Comparison of ENCODE assay signal across 9 cellular contexts in the genomic region with DNA sequence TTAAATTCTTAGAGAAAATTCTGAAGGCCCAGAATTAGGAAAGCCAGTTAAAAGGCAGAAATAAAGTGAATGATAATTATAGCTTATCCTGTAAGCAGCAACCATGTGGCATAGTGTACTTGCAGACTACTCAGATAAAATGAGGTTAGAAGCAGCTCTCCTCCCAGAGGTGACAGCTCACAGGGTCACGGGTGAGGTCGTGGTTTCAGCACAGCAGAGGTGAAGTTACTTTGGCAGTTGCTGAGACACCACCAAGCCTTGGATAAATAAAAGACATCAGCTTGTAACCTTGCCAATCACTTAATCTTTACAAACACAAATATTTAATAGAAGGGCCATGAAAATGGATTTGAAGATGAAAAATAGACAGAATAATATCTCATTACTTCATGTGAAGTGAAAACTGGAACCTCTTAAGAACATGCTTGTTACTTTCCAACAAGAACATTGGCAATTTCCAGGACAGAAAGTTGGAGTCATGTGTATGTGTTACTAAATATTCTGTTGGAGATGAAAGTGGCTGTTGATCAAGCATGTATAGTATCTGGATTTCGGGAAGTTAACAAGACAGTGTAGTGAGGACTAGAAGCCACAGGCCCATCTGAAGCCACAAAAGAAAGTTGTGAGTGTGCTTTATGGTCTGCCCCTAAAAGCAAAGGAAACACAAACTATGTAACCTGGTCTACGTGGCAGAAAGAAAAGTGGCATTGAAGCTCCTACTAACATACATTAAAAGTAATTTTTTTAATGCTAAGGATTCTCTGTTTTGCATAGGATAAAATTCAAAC.
DNase-seq lines count a peak whose midpoint lies in the region; ATAC-seq and TF ChIP-seq lines count a peak whose summit lies in the region.
"Had no signal": no experiment of that assay in that cellular context is flagged by ENCODE, and none has a peak within 500 bp of the region (broad histone marks: within the 10 kb centered on the region; RNA-seq: fewer than 3 reads in every experiment).

No MANE protein-coding gene starts in this region.

- H3K36me3 Mint-ChIP-seq in activated CD4-positive, alpha-beta T cell treated with anti-CD3 and anti-CD28 coated beads for 36 hours (ENCODE audit: low read depth) = peaks cover 16% of the 10 kb centered on the region

- TF ChIP-seq CTCF in GM10248 (IDR thresholded peaks at IDR 0.05; ENCODE audit: control extremely low read depth, extremely low read depth, low read depth, missing control alignments) = no peak

- peak overlapping the region; percentile 35 for H3K27ac ChIP-seq in KOPT-K1 (ENCODE audit: low read depth, low read length, poor library complexity, severe bottlenecking)

- no peaks in the 10 kb centered on the region for H3K9me3 ChIP-seq in KOPT-K1 (ENCODE audit: insufficient read depth, low read length, poor library complexity, severe bottlenecking)

- peak; percentile 77 for ATAC-seq in activated CD4-positive, alpha-beta T cell treated with anti-CD3 and anti-CD28 coated beads for 36 hours

- peak overlapping the region; percentile 76 for H3K27ac Mint-ChIP-seq in activated CD4-positive, alpha-beta T cell treated with anti-CD3 and anti-CD28 coated beads for 36 hours
- H3K27ac Mint-ChIP-seq: stimulated activated naive B cell treated with anti-CD40 and anti-IgM and Interleukin-4, amounts not matched to agents 10 μg/mL and 1 μg/mL and 100 μg/mL, for 72 hours had no signal

- H3K27me3 Mint-ChIP-seq in activated CD4-positive, alpha-beta T cell treated with anti-CD3 and anti-CD28 coated beads for 36 hours = no peaks in the 10 kb centered on the region
- H3K27me3 Mint-ChIP-seq: stimulated activated naive B cell treated with anti-CD40 and anti-IgM and Interleukin-4, amounts not matched to agents 10 μg/mL and 1 μg/mL and 100 μg/mL, for 72 hours had no signal

- no peaks in the 10 kb centered on the region for H3K9me3 Mint-ChIP-seq in activated CD4-positive, alpha-beta T cell treated with anti-CD3 and anti-CD28 coated beads for 36 hours (ENCODE audit: low read depth)

- H3K36me3 ChIP-seq in KOPT-K1 (ENCODE audit: insufficient read depth, low read length) = peaks cover 40% of the 10 kb centered on the region; the same call in 1 of the 2 replicates

- intact Hi-C loops in activated CD4-positive, alpha-beta T cell treated with anti-CD3 and anti-CD28 coated beads for 36 hours (cut with DNase I, micrococcal nuclease) = no loop called here

- H3K4me1 Mint-ChIP-seq in activated CD4-positive, alpha-beta T cell treated with anti-CD3 and anti-CD28 coated beads for 36 hours = peaks cover 21% of the 10 kb centered on the region

- POLR2A ChIA-PET in activated CD4-positive, alpha-beta T cell treated with anti-CD3 and anti-CD28 coated beads for 36 hours (lab: Charles Lee) = interaction anchor here (0.6 kb wide), 1 partner anchor 20 kb away, joined by 5 read pairs; no protein-coding TSS in a partner anchor
- POLR2A ChIA-PET in GM10248 (lab: Yijun Ruan, JAX) = no interaction called here

- H3K4me3 Mint-ChIP-seq in activated CD4-positive, alpha-beta T cell treated with anti-CD3 and anti-CD28 coated beads for 36 hours = no peak overlapping the region
- H3K4me3 Mint-ChIP-seq: stimulated activated naive B cell treated with anti-CD40 and anti-IgM and Interleukin-4, amounts not matched to agents 10 μg/mL and 1 μg/mL and 100 μg/mL, for 72 hours had no signal

- CTCF ChIA-PET in activated CD4-positive, alpha-beta T cell treated with anti-CD3 and anti-CD28 coated beads for 36 hours (lab: Charles Lee) = no interaction called here
- CTCF ChIA-PET in GM10248 (lab: Yijun Ruan, JAX) = interaction anchor here (1.1 to 1.6 kb wide), 3 partner anchors 9 to 16 kb away, joined by 3 to 4 read pairs (median 3); no protein-coding TSS in a partner anchor

- DNase-seq in activated CD4-positive, alpha-beta T cell treated with anti-CD3 and anti-CD28 coated beads for 36 hours = peak; percentile 75
- peak; percentile 56 for DNase-seq in central memory CD4-positive, alpha-beta T cell
- peak; percentile 52 for DNase-seq in stimulated activated CD4-positive, alpha-beta T cell treated with anti-CD3 and anti-CD28 coated beads, Interleukin-4, amount 100 ng/mL, for 24 hours
- DNase-seq in NCI-H2227 (lab: John Stamatoyannopoulos, UW; ENCODE audit: unreplicated experiment) (no peak), NCI-H82 treated with DMSO at 0.1 percent for 48 hours (lab: John Stamatoyannopoulos, UW; ENCODE audit: unreplicated experiment) (no peak), RKO (ENCODE audit: low spot score) (no peak), GM10248 (ENCODE audit: extremely low spot score) (no peak)
- DNase-seq: stimulated activated naive B cell treated with anti-CD40 and anti-IgM and Interleukin-4, amounts not matched to agents 10 μg/mL and 1 μg/mL and 100 μg/mL, for 72 hours had no signal

Comparison
In these comparisons a context has a peak if more than half of its experiments do, and no peak if none do; other contexts are left out.
1. DNase-seq: peak in activated CD4-positive, alpha-beta T cell treated with anti-CD3 and anti-CD28 coated beads for 36 hours (single experiment), central memory CD4-positive, alpha-beta T cell (single experiment) and stimulated activated CD4-positive, alpha-beta T cell treated with anti-CD3 and anti-CD28 coated beads, Interleukin-4, amount 100 ng/mL, for 24 hours (single experiment); none in NCI-H2227 (single experiment), NCI-H82 treated with DMSO at 0.1 percent for 48 hours (single experiment), RKO (single experiment) and GM10248 (single experiment).